In the genomic region with DNA sequence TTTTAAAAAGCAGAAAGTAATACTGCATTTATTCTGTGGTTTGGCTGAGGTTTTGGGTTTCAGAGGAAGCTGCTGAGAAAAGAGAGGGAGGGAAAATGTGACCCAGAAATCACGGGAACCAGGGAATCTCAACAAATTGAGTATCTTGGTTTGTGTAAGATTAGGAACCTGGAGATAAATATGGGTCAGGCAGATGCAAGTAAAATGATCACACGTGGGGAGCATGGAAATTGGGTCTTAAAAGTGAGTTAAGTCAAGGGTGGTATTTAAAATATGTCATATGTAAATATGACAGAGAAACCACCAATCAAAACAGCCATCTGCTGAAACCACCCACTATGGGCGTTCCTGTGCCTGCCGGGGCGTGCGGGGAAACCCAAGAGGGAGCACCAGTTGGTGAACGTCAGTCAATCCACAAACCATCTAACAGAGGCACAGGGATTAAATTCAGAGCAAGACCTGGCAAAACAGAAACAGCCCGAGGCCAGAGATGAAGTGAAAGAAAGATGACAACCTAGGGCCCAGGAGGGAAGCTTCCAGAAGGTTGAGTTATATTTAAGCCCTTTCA, we compare ENCODE assay signal across 11 cellular contexts. TPM values are rescaled to one million over a fixed set of nuclear protein-coding genes. Genes with fewer than 3 reads are reported as not detected.
DNase-seq lines count a peak whose midpoint lies in the region; ATAC-seq lines count a peak whose summit lies in the region.
"Had no signal": no experiment of that assay in that cellular context is flagged by ENCODE, and none has a peak within 500 bp of the region (broad histone marks: within the 10 kb centered on the region; RNA-seq: fewer than 3 reads in every experiment).

No MANE protein-coding gene starts in this region.

- H3K4me1 Mint-ChIP-seq in activated naive CD4-positive, alpha-beta T cell treated with anti-CD3 and anti-CD28 coated beads for 36 hours (ENCODE audit: low read depth): peaks cover 29% of the 10 kb centered on the region

- intact Hi-C loops in activated naive CD4-positive, alpha-beta T cell treated with anti-CD3 and anti-CD28 coated beads for 36 hours (cut with micrococcal nuclease): no loop called here

- no peak for ATAC-seq in stimulated activated naive CD8-positive, alpha-beta T cell treated with anti-CD3 and anti-CD28 coated beads, Interleukin-15, Interleukin-2, amounts not matched to agents 100 U/mL and 50 U/mL, for 24 hours
- ATAC-seq in HG03378 (IDR thresholded peaks at IDR 0.05; ENCODE audit: unreplicated experiment): no peak

- no peaks in the 10 kb centered on the region for H3K9me3 Mint-ChIP-seq in activated naive CD4-positive, alpha-beta T cell treated with anti-CD3 and anti-CD28 coated beads for 36 hours

- no peak overlapping the region for H3K27ac Mint-ChIP-seq in activated naive CD4-positive, alpha-beta T cell treated with anti-CD3 and anti-CD28 coated beads for 36 hours

- no peak overlapping the region for H3K4me3 Mint-ChIP-seq in activated naive CD4-positive, alpha-beta T cell treated with anti-CD3 and anti-CD28 coated beads for 36 hours

- no peaks in the 10 kb centered on the region for H3K27me3 Mint-ChIP-seq in activated naive CD4-positive, alpha-beta T cell treated with anti-CD3 and anti-CD28 coated beads for 36 hours (ENCODE audit: low read depth)

- peak; percentile 56 for DNase-seq in activated naive CD4-positive, alpha-beta T cell treated with anti-CD3 and anti-CD28 coated beads for 36 hours
- no peak for DNase-seq in activated naive CD4-positive, alpha-beta T cell treated with anti-CD3 and anti-CD28 coated beads, Interleukin-2, amount 50 U/mL, for 16 hours
- DNase-seq in activated T-cell treated with anti-CD3 and anti-CD28 coated beads, Interleukin-2, amount 50 U/mL, for 1 hour: peak; percentile 22
- DNase-seq in fibroblast of peridontal ligament (ENCODE audit: extremely low read depth) (peak; percentile 78), NCI-H187 treated with DMSO at 0.1 percent for 48 hours (lab: John Stamatoyannopoulos, UW) (no peak), NCI-H1930 (lab: John Stamatoyannopoulos, UW) (no peak)
- DNase-seq in stimulated activated naive CD8-positive, alpha-beta T cell treated with anti-CD3 and anti-CD28 coated beads, Interleukin-15, Interleukin-2, amounts not matched to agents 100 U/mL and 50 U/mL, for 24 hours: peak; percentile 29
- DNase-seq: left ventricle myocardium inferior, NCI-H226, small intestine had no signal

- CTCF ChIA-PET in activated naive CD4-positive, alpha-beta T cell treated with anti-CD3 and anti-CD28 coated beads for 36 hours (lab: Charles Lee): no interaction called here

- no peaks in the 10 kb centered on the region for H3K36me3 Mint-ChIP-seq in activated naive CD4-positive, alpha-beta T cell treated with anti-CD3 and anti-CD28 coated beads for 36 hours (ENCODE audit: low read depth)

RNA-seq across cellular contexts. Expression of a gene that starts 33.4 kb away (rescaled TPM):
- total RNA-seq in activated naive CD4-positive, alpha-beta T cell treated with anti-CD3 and anti-CD28 coated beads for 36 hours: not detected

Comparison
In these comparisons a context has a peak if more than half of its experiments do, and no peak if none do; other contexts are left out.
1. DNase-seq: peak in activated naive CD4-positive, alpha-beta T cell treated with anti-CD3 and anti-CD28 coated beads for 36 hours (single experiment), activated T-cell treated with anti-CD3 and anti-CD28 coated beads, Interleukin-2, amount 50 U/mL, for 1 hour (single experiment), fibroblast of peridontal ligament (single experiment) and stimulated activated naive CD8-positive, alpha-beta T cell treated with anti-CD3 and anti-CD28 coated beads, Interleukin-15, Interleukin-2, amounts not matched to agents 100 U/mL and 50 U/mL, for 24 hours (single experiment); none in activated naive CD4-positive, alpha-beta T cell treated with anti-CD3 and anti-CD28 coated beads, Interleukin-2, amount 50 U/mL, for 16 hours (single experiment), NCI-H187 treated with DMSO at 0.1 percent for 48 hours (single experiment) and NCI-H1930 (0 of 2).